ENCODE assay signal across 13 cellular contexts in the genomic region with DNA sequence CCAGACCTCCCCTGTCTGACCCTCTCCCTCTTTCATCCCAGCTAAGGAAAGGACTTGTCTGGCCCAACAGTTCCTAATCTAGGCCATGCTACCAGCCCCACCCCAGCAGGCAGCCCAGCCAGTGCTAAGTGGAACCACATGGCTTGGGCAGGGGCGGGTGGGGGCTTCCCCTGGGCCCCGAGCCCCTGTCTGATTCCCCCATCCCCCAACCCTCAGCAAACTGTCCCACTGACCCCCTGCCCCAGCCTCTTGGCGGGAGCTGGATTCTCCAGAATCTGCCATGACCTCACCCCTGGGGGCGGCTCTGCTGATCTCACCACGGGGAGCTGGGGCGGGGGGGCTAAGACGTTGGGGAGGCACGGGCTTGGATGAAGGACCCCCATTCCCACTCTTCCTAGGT. TPM values are rescaled to one million over a fixed set of nuclear protein-coding genes. Genes with fewer than 3 reads are reported as not detected.
A peak's percentile ranks its signal among the peaks of the same experiment; 100 is the strongest.
DNase-seq lines count a peak whose midpoint lies in the region; ATAC-seq and TF ChIP-seq lines count a peak whose summit lies in the region.
"Had no signal": no experiment of that assay in that cellular context is flagged by ENCODE, and none has a peak within 500 bp of the region (broad histone marks: within the 10 kb centered on the region; RNA-seq: fewer than 3 reads in every experiment).

No MANE protein-coding gene starts in this region.

- no peak for TF ChIP-seq CTCF in fibroblast of villous mesenchyme (IDR thresholded peaks at IDR 0.05; ENCODE audit: insufficient read depth, low read depth, low read length)
- no peak for TF ChIP-seq CTCF in CD8-positive, alpha-beta T cell (IDR thresholded peaks at IDR 0.05)

- no peaks in the 10 kb centered on the region for H3K36me3 ChIP-seq in CD8-positive, alpha-beta T cell (ENCODE audit: insufficient read depth, low read length)

- peaks cover 11% of the 10 kb centered on the region for H3K4me1 ChIP-seq in CD8-positive, alpha-beta T cell (ENCODE audit: insufficient read depth, low read length)

- DNase-seq in Right ventricle myocardium inferior (ENCODE audit: missing footprints) (peak; percentile 74), cardiac septum (ENCODE audit: low spot score) (no peak), fibroblast of villous mesenchyme (ENCODE audit: low read depth) (peak; percentile 13), posterior vena cava (ENCODE audit: low spot score) (peak; percentile 86), nucleus accumbens (lab: John Stamatoyannopoulos, UW) (no peak), HT-29 (ENCODE audit: low spot score) (no peak)
- no peak for DNase-seq in CD8-positive, alpha-beta T cell
- DNase-seq: activated CD4-positive, CD25-positive, alpha-beta regulatory T cell; activated T-cell treated with anti-CD3 and anti-CD28 coated beads for 4 hours; NCI-H187 treated with DMSO at 0.1 percent for 48 hours; NK-92 treated with Interleukin-12 subunit alpha and Interleukin-12 subunit beta, amount 100 ng/mL, for 24 hours had no signal

- H3K27me3 ChIP-seq in CD8-positive, alpha-beta T cell (ENCODE audit: insufficient read depth, low read length), result peaks cover 16% of the 10 kb centered on the region

- no peak overlapping the region for H3K27ac ChIP-seq in CD8-positive, alpha-beta T cell (ENCODE audit: low read depth, low read length)
- H3K27ac ChIP-seq: SK-N-MC had no signal

- CTCF ChIA-PET in CD8-positive, alpha-beta T cell (lab: Charles Lee), result interaction anchor here (0.6 kb wide), 1 partner anchor 403 kb away, joined by 3 read pairs; no protein-coding TSS in a partner anchor

- H3K4me1 Mint-ChIP-seq in CD8-positive, alpha-beta T cell (ENCODE audit: low read depth), result peaks cover 28% of the 10 kb centered on the region

- intact Hi-C loops in Right ventricle myocardium inferior (cut with DNase I) (loop anchor here (5.0 kb wide), 1 partner anchor 60 kb away; no protein-coding TSS in a partner anchor), cardiac septum (cut with DNase I) (loop anchor here (5.0 kb wide), 1 partner anchor 75 kb away; no protein-coding TSS in a partner anchor), posterior vena cava (cut with DNase I) (no loop called here)
- intact Hi-C loops in CD8-positive, alpha-beta T cell (cut with DNase I, micrococcal nuclease), result no loop called here

- peak; percentile 11 for ATAC-seq in Right ventricle myocardium inferior
- no peak for ATAC-seq in GM19467 (IDR thresholded peaks at IDR 0.05; ENCODE audit: unreplicated experiment)
- ATAC-seq in CD8-positive, alpha-beta T cell, result no peak

- POLR2A ChIA-PET in CD8-positive, alpha-beta T cell (lab: Charles Lee), result no interaction called here

- no peak overlapping the region for H3K4me3 Mint-ChIP-seq in CD8-positive, alpha-beta T cell

- peaks cover 50% of the 10 kb centered on the region for H3K27me3 Mint-ChIP-seq in CD8-positive, alpha-beta T cell (ENCODE audit: low read depth)

- no peak overlapping the region for H3K27ac Mint-ChIP-seq in CD8-positive, alpha-beta T cell

- no peaks in the 10 kb centered on the region for H3K9me3 Mint-ChIP-seq in CD8-positive, alpha-beta T cell

- no peaks in the 10 kb centered on the region for H3K9me3 ChIP-seq in CD8-positive, alpha-beta T cell (ENCODE audit: low read length)

- H3K36me3 Mint-ChIP-seq in CD8-positive, alpha-beta T cell, result no peaks in the 10 kb centered on the region

- H3K4me3 ChIP-seq in fibroblast of villous mesenchyme (ENCODE audit: low read depth, low read length), result no peak overlapping the region
- H3K4me3 ChIP-seq in CD8-positive, alpha-beta T cell (ENCODE audit: low read depth, low read length), result no peak overlapping the region
- H3K4me3 ChIP-seq: SK-N-MC had no signal

RNA-seq across cellular contexts. Expression of a gene that starts 2.9 kb away (rescaled TPM):
- total RNA-seq in Right ventricle myocardium inferior (10.4 TPM), cardiac septum (8.9 TPM), fibroblast of villous mesenchyme (5.6 and 10.6 TPM in 2 replicates), posterior vena cava (10 to 100 TPM; 10.7 to 23.4 TPM)
- not detected in 2 replicates for total RNA-seq in HT-29 (2014; rRNA removed; shearing (Covaris generic))
- 1 to 10 TPM in 1 of 2 experiments, under 1 TPM in 1; 0.94 to 1.2 TPM for total RNA-seq in CD8-positive, alpha-beta T cell

RNA-seq across cellular contexts. Expression of a gene that starts 5.9 kb away (rescaled TPM):
- not detected for total RNA-seq in Right ventricle myocardium inferior
- total RNA-seq in cardiac septum, result not detected
- not detected in 2 replicates for total RNA-seq in fibroblast of villous mesenchyme
- total RNA-seq in posterior vena cava, result not detected
- total RNA-seq in HT-29 (2014; rRNA removed; shearing (Covaris generic)), result not detected in 2 replicates
- total RNA-seq in CD8-positive, alpha-beta T cell, result not detected

Comparison
In these comparisons a context has a peak if more than half of its experiments do, and no peak if none do; other contexts are left out.
1. DNase-seq: peak in Right ventricle myocardium inferior (single experiment), fibroblast of villous mesenchyme (single experiment) and posterior vena cava (single experiment); none in cardiac septum (single experiment), nucleus accumbens (0 of 56), HT-29 (single experiment) and CD8-positive, alpha-beta T cell (0 of 7).
2. intact Hi-C loops: an anchor here in Right ventricle myocardium inferior (5.0 kb wide) and cardiac septum (5.0 kb wide); none called in posterior vena cava and CD8-positive, alpha-beta T cell.